Comparison of ENCODE assay signal across 1 cellular context in genomic region chr10:63363951-63364350, GRCh38.
TF ChIP-seq lines count a peak whose summit lies in the region.

No MANE protein-coding gene starts in this region.

TF ChIP-seq in HepG2, 621 proteins besides CTCF, POLR2A, EP300 and RAD21 (continued from another document):
- TF ChIP-seq HNF1A (IDR thresholded peaks at IDR 0.05; ENCODE audit: low read depth) (0 out of 2 replicates have a peak, but pooled peaks have one; percentile 30), HNF1A (CRISPR knock-in tag; IDR thresholded peaks at IDR 0.05; ENCODE audit: borderline replicate concordance) (no peak)
